Comparison of ENCODE assay signal across 9 cellular contexts in the genomic region with DNA sequence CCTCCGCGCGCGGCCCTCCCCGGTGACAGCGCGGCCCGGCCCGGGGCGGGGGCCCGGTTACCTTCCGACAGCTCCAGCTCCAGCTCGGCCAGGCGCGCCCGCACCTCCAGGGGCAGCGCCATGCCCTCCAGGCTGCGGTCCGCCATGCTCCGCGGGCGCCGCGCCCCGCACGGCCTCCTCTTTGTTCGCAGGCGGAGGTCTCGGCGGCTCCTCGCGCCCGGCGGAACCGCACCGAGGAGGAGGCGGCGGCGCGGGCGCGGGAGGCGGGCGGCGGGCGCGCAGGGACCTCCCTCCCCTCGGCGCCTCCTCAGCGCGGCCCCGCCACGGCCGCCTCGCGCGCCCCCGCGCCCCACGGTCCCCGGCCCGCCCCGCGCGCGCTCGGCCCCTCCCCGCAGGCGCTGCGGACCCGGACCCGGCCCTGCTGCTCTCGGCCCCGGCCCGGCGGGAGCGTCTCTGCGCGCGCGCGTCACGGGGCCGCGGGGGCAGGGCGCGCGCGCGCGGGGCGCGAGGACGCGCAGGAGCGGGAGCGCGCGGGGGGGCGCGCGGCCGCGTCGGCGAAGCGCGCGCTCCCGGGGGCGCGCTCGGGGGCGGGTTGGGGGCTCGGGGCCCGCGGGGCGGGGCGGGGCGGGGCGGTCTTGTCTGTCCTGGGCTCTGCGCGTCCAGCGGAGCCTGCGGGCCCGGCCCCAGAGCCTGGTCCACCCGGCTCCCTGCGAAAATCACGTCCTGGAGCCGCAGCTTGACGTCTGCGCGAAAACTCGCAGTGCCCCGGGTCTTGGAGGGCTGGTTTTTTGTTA. TPM values are rescaled to one million over a fixed set of nuclear protein-coding genes. Genes with fewer than 3 reads are reported as not detected.
DNase-seq lines count a peak whose midpoint lies in the region; ATAC-seq, FAIRE-seq and TF ChIP-seq lines count a peak whose summit lies in the region.
"Had no signal": no experiment of that assay in that cellular context is flagged by ENCODE, and none has a peak within 500 bp of the region (broad histone marks: within the 10 kb centered on the region; RNA-seq: fewer than 3 reads in every experiment).

A gene with protein sequence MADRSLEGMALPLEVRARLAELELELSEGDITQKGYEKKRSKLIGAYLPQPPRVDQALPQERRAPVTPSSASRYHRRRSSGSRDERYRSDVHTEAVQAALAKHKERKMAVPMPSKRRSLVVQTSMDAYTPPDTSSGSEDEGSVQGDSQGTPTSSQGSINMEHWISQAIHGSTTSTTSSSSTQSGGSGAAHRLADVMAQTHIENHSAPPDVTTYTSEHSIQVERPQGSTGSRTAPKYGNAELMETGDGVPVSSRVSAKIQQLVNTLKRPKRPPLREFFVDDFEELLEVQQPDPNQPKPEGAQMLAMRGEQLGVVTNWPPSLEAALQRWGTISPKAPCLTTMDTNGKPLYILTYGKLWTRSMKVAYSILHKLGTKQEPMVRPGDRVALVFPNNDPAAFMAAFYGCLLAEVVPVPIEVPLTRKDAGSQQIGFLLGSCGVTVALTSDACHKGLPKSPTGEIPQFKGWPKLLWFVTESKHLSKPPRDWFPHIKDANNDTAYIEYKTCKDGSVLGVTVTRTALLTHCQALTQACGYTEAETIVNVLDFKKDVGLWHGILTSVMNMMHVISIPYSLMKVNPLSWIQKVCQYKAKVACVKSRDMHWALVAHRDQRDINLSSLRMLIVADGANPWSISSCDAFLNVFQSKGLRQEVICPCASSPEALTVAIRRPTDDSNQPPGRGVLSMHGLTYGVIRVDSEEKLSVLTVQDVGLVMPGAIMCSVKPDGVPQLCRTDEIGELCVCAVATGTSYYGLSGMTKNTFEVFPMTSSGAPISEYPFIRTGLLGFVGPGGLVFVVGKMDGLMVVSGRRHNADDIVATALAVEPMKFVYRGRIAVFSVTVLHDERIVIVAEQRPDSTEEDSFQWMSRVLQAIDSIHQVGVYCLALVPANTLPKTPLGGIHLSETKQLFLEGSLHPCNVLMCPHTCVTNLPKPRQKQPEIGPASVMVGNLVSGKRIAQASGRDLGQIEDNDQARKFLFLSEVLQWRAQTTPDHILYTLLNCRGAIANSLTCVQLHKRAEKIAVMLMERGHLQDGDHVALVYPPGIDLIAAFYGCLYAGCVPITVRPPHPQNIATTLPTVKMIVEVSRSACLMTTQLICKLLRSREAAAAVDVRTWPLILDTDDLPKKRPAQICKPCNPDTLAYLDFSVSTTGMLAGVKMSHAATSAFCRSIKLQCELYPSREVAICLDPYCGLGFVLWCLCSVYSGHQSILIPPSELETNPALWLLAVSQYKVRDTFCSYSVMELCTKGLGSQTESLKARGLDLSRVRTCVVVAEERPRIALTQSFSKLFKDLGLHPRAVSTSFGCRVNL (N-terminal part only) (minus strand): TSS at position 236 of the 794 bp plus-strand sequence. CDS start 90 bp downstream, at position 146.

- no peaks in the 10 kb centered on the region for H3K36me3 ChIP-seq in HUES64 (ENCODE audit: insufficient read depth, low read length)

- H3K4me3 ChIP-seq in HUES64 (ENCODE audit: low read length), result peak within 1 kb of the TSS; percentile 82
- H3K4me3 ChIP-seq: K562 had no signal

- H3K9ac ChIP-seq in HUES64 (ENCODE audit: low read depth, low read length), result peak within 1 kb of the TSS; percentile 84

- peak within 1 kb of the TSS; percentile 50 for H3K4me3 Mint-ChIP-seq in activated T-helper 2 cell treated with anti-CD3 and anti-CD28 coated beads, Interferon-gamma antibody, Interleukin-2, Interleukin-4, amounts not matched to agents 10 μg/mL and 5 μg/mL and 100 μg/mL, durations not matched to agents 14 hours and 24 hours and 36 hours (ENCODE audit: low read depth)
- peak within 1 kb of the TSS; percentile 93 for H3K4me3 Mint-ChIP-seq in neural crest cell

- H3K27me3 ChIP-seq in HUES64 (ENCODE audit: insufficient read depth, low read length), result peaks cover 30% of the 10 kb centered on the region

- H3K9me3 Mint-ChIP-seq in activated T-helper 2 cell treated with anti-CD3 and anti-CD28 coated beads, Interferon-gamma antibody, Interleukin-2, Interleukin-4, amounts not matched to agents 10 μg/mL and 5 μg/mL and 100 μg/mL, durations not matched to agents 14 hours and 24 hours and 36 hours, result no peaks in the 10 kb centered on the region
- H3K9me3 Mint-ChIP-seq in neural crest cell, result no peaks in the 10 kb centered on the region

- H3K36me3 Mint-ChIP-seq in activated T-helper 2 cell treated with anti-CD3 and anti-CD28 coated beads, Interferon-gamma antibody, Interleukin-2, Interleukin-4, amounts not matched to agents 10 μg/mL and 5 μg/mL and 100 μg/mL, durations not matched to agents 14 hours and 24 hours and 36 hours (ENCODE audit: low read depth), result no peaks in the 10 kb centered on the region
- no peaks in the 10 kb centered on the region for H3K36me3 Mint-ChIP-seq in neural crest cell (ENCODE audit: low read depth)

- no peak for DNase-seq in activated T-helper 2 cell treated with anti-CD3 and anti-CD28 coated beads, Interferon-gamma antibody, Interleukin-2, Interleukin-4, amounts not matched to agents 10 μg/mL and 5 μg/mL and 100 μg/mL, durations not matched to agents 14 hours and 24 hours and 36 hours (ENCODE audit: low spot score)
- peak; percentile 85 for DNase-seq in glomerular visceral epithelial cell (ENCODE audit: extremely low spot score)
- peak; percentile 63 for DNase-seq in neural crest cell (ENCODE audit: low read depth, low spot score)
- DNase-seq in stimulated activated naive CD4-positive, alpha-beta T cell (lab: John Stamatoyannopoulos, UW), result no peak
- no peak for DNase-seq in GM12891 (ENCODE audit: insufficient read length, low spot score)

- H3K4me1 ChIP-seq in HUES64 (ENCODE audit: insufficient read depth, low read length), result peaks cover 9% of the 10 kb centered on the region

- H3K27ac ChIP-seq in C4-2B, result peak within 1 kb of the TSS; percentile 46
- H3K27ac ChIP-seq in HUES64 (ENCODE audit: low read depth, low read length), result peak within 1 kb of the TSS; percentile 41; the same call in 1 of the 2 replicates

- no peaks in the 10 kb centered on the region for H3K4me1 Mint-ChIP-seq in activated T-helper 2 cell treated with anti-CD3 and anti-CD28 coated beads, Interferon-gamma antibody, Interleukin-2, Interleukin-4, amounts not matched to agents 10 μg/mL and 5 μg/mL and 100 μg/mL, durations not matched to agents 14 hours and 24 hours and 36 hours (ENCODE audit: low read depth)
- H3K4me1 Mint-ChIP-seq in neural crest cell, result peaks cover 44% of the 10 kb centered on the region

- FAIRE-seq in GM12891 (lab: Jason Lieb, UNC), result no peak
- FAIRE-seq: K562 had no signal

- no peak within 1 kb of the TSS for H3K27ac Mint-ChIP-seq in activated T-helper 2 cell treated with anti-CD3 and anti-CD28 coated beads, Interferon-gamma antibody, Interleukin-2, Interleukin-4, amounts not matched to agents 10 μg/mL and 5 μg/mL and 100 μg/mL, durations not matched to agents 14 hours and 24 hours and 36 hours
- H3K27ac Mint-ChIP-seq in neural crest cell (ENCODE audit: unreplicated experiment), result peak within 1 kb of the TSS; percentile 57

- under 1% methylated on average over 135 of the region's 135 CpGs for WGBS in HUES64

- intact Hi-C loops in activated T-helper 2 cell treated with anti-CD3 and anti-CD28 coated beads, Interferon-gamma antibody, Interleukin-2, Interleukin-4, amounts not matched to agents 10 μg/mL and 5 μg/mL and 100 μg/mL, durations not matched to agents 14 hours and 24 hours and 36 hours (cut with micrococcal nuclease), result no loop called here

- ATAC-seq in GM21423 (IDR thresholded peaks at IDR 0.05; ENCODE audit: unreplicated experiment), result no peak
- ATAC-seq: K562 had no signal

- H3K27me3 Mint-ChIP-seq in activated T-helper 2 cell treated with anti-CD3 and anti-CD28 coated beads, Interferon-gamma antibody, Interleukin-2, Interleukin-4, amounts not matched to agents 10 μg/mL and 5 μg/mL and 100 μg/mL, durations not matched to agents 14 hours and 24 hours and 36 hours (ENCODE audit: low read depth), result peaks cover 39% of the 10 kb centered on the region
- H3K27me3 Mint-ChIP-seq in neural crest cell (ENCODE audit: low read depth), result peaks cover 16% of the 10 kb centered on the region

- TF ChIP-seq POLR2A in GM12891 (IDR thresholded peaks at IDR 0.05; ENCODE audit: low read depth, low read length), result no peak

- no peaks in the 10 kb centered on the region for H3K9me3 ChIP-seq in HUES64 (ENCODE audit: insufficient read depth, low read depth, low read length)

- no peak for TF ChIP-seq CTCF in C4-2B (conservative IDR thresholded peaks at IDR 0.05)
- no peak for TF ChIP-seq CTCF in neural crest cell (conservative IDR thresholded peaks at IDR 0.05)

TF ChIP-seq in GM12891, 5 proteins besides CTCF, POLR2A, EP300 and RAD21:
- no peak for TF ChIP-seq POU2F2 (IDR thresholded peaks at IDR 0.05; ENCODE audit: low read depth, low read length)
- no peak for TF ChIP-seq SPI1 (IDR thresholded peaks at IDR 0.05; ENCODE audit: low read depth, low read length)
- no peak for TF ChIP-seq POLR2AphosphoS5 (IDR thresholded peaks at IDR 0.05; ENCODE audit: low read depth, low read length)
- no peak for TF ChIP-seq PAX5 (IDR thresholded peaks at IDR 0.05; ENCODE audit: insufficient read depth, low read length, severe bottlenecking)
- TF ChIP-seq TAF1 (IDR thresholded peaks at IDR 0.05; ENCODE audit: low read depth, low read length), result no peak

RNA-seq across cellular contexts. Expression of the gene that starts here (rescaled TPM):
- 4.4 TPM for polyA plus RNA-seq in HUES64 (2013, experiment 1 of 2)
- polyA plus RNA-seq in HUES64 (2013, experiment 2 of 2), result 5.8 TPM
- 1.6 and 2.6 TPM in 2 replicates for total RNA-seq in activated T-helper 2 cell treated with anti-CD3 and anti-CD28 coated beads, Interferon-gamma antibody, Interleukin-2, Interleukin-4, amounts not matched to agents 10 μg/mL and 5 μg/mL and 100 μg/mL, durations not matched to agents 14 hours and 24 hours and 36 hours
- 21.7 and 22.7 TPM in 2 replicates for total RNA-seq in neural crest cell
- 1.5 TPM for polyA plus RNA-seq in GM12891 (2012; ENCODE audit: low read depth, missing spikeins)
- total RNA-seq: K562 had no signal

Comparison
In these comparisons a context has a peak if more than half of its experiments do, and no peak if none do; other contexts are left out.
1. DNase-seq: peak in glomerular visceral epithelial cell (single experiment) and neural crest cell (single experiment); none in activated T-helper 2 cell treated with anti-CD3 and anti-CD28 coated beads, Interferon-gamma antibody, Interleukin-2, Interleukin-4, amounts not matched to agents 10 μg/mL and 5 μg/mL and 100 μg/mL, durations not matched to agents 14 hours and 24 hours and 36 hours (single experiment), stimulated activated naive CD4-positive, alpha-beta T cell (0 of 6) and GM12891 (single experiment).